In the genomic region with DNA sequence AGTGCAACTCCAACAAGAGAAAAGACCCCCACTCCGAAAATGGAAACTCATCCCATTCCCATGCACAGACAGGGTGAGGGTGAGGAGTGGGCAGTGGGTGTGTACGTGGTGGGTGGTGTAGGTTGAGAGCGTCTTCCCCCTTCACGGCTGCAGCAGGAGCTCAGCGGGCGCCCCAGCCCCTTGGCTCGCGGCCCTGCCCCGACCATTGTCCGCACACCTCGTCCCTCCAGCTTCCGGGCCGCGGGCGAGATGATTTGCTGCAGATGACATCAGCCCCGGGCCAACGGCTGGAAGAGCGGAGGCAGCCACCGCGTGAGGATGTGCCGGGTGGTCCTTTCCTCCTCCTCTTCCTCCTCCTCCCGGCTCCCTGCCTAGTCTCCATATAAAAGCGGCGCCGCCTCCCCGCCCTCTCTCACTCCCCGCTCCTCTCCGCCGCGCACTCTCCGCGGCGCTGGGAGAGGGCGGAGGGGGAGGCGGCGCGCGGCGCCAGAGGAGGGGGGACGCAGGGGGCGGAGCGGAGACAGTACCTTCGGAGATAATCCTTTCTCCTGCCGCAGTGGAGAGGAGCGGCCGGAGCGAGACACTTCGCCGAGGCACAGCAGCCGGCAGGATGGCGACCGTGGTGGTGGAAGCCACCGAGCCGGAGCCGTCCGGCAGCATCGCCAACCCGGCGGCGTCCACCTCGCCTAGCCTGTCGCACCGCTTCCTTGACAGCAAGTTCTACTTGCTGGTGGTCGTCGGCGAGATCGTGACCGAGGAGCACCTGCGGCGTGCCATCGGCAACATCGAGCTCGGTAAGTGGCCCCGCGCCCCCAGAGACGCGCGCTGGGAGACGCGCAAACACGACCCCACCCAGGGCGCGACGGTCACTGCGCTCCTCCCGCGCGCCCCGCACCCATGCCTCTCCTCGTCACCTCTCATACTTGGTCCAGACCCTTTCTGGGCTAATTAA, we compare ENCODE assay signal across 8 cellular contexts. TPM values are rescaled to one million over a fixed set of nuclear protein-coding genes. Genes with fewer than 3 reads are reported as not detected.
A peak's percentile ranks its signal among the peaks of the same experiment; 100 is the strongest.
DNase-seq lines count a peak whose midpoint lies in the region; ATAC-seq, FAIRE-seq and TF ChIP-seq lines count a peak whose summit lies in the region.

MAP1B (plus strand) TSS at position 554 of the 952 bp plus-strand sequence; CDS start at position 611, 57 bp downstream.

- WGBS in GM23248 (ENCODE audit: low coverage in 1 of 2, low lambda C conversion rate in 2 of 2, missing lambda C conversion rate in 2 of 2), 2 experiments, result 1 to 3% methylated on average over 69 to 76 of the region's 90 CpGs
- under 1% methylated on average over 50 of the region's 90 CpGs for whole genome bisulfite sequencing in K562 (ENCODE audit: insufficient coverage, low coverage, missing lambda C conversion rate)

- no peak for FAIRE-seq in K562 (lab: Jason Lieb, UNC)

- H3K27ac ChIP-seq in GM23248, result peak within 1 kb of the TSS; percentile 42
- peak within 1 kb of the TSS; percentile 86 for H3K27ac ChIP-seq in K562 (ENCODE audit: extremely low read depth, low read depth, low read length)

- H3K36me3 ChIP-seq in GM23248 (ENCODE audit: low read depth) (0 out of 2 replicates have a peak, but pooled peaks cover 5% of the 10 kb centered on the region), K562 (ENCODE audit: control insufficient read depth, insufficient read depth, low read length) (peaks cover 11% of the 10 kb centered on the region)

- no peak for TF ChIP-seq CTCF in K562 (IDR thresholded peaks at IDR 0.05 in 2 of 3, conservative IDR thresholded peaks at IDR 0.05 in 1 of 3; ENCODE audit: insufficient read depth in 2 of 3, low read depth in 1 of 3, low read length in 3 of 3)

- in situ Hi-C loops in GM23248 (cut with MboI) (loop anchor here (25.0 kb wide), 1 partner anchor 320 kb away; no protein-coding TSS in a partner anchor), K562 (cut with MboI) (no loop called here)

- H3K9ac ChIP-seq in GM23248 (peak within 1 kb of the TSS; percentile 85), K562 (ENCODE audit: insufficient read depth in 1 of 2, low read depth in 2 of 2, low read length in 2 of 2) (peak within 1 kb of the TSS; percentile 86 to 94)

- peak within 1 kb of the TSS; percentile 97 for H3K4me2 ChIP-seq in GM23248 (ENCODE audit: unreplicated experiment)
- peak within 1 kb of the TSS; percentile 89 for H3K4me2 ChIP-seq in K562 (ENCODE audit: insufficient read depth, low read length)

- ATAC-seq in K562 (peak; percentile 86), HG03469 (IDR thresholded peaks at IDR 0.05; ENCODE audit: unreplicated experiment) (no peak)

- H3F3A ChIP-seq in GM23248 (ENCODE audit: insufficient read depth), result peaks cover 23% of the 10 kb centered on the region; the same call in 1 of the 2 replicates

- TSS peak; percentile 30 for BruUV-seq in K562 (replicated peaks; lab: Mats Ljungman, UMichigan)

- H4K20me1 ChIP-seq in GM23248 (ENCODE audit: insufficient read depth) (no peaks in the 10 kb centered on the region), K562 (replicated peaks; ENCODE audit: control insufficient read depth, insufficient read depth, low read length) (peaks cover 14% of the 10 kb centered on the region; the same call in 1 of the 2 replicates)

- H3K4me3 ChIP-seq in GM23248 (peak within 1 kb of the TSS; percentile 88), K562 (peak within 1 kb of the TSS; percentile 66)

- POLR2A ChIA-PET in K562 (lab: Yijun Ruan, JAX), result interaction anchor here (0.5 to 5.1 kb wide), 10 partner anchors 9 to 431 kb away, joined by 3 to 31 read pairs (median 4); no protein-coding TSS in a partner anchor

- CTCF ChIA-PET in K562 (lab: Yijun Ruan, JAX; ENCODE audit: low intra/inter-chr PET ratio), result no interaction called here

- peak; percentile 82 for TF ChIP-seq EP300 in K562 (IDR thresholded peaks at IDR 0.05; ENCODE audit: low read length)

- H2AFZ ChIP-seq in GM23248 (peak within 1 kb of the TSS; percentile 83), K562 (ENCODE audit: low read depth, low read length) (peak within 1 kb of the TSS; percentile 94)

- H3K27me3 ChIP-seq in GM23248 (replicated peaks; ENCODE audit: insufficient read depth) (no peaks in the 10 kb centered on the region), K562 (ENCODE audit: control insufficient read depth in 2 of 2, insufficient read depth in 2 of 2, low read length in 2 of 2) (no peaks in the 10 kb centered on the region)

- H3K4me1 ChIP-seq in GM23248 (ENCODE audit: insufficient read depth) (peaks cover 30% of the 10 kb centered on the region), K562 (replicated peaks in 1 of 2; ENCODE audit: control insufficient read depth in 2 of 2, insufficient read depth in 2 of 2, low read length in 2 of 2) (peaks cover 18 to 30% of the 10 kb centered on the region in 2 experiments)

- no peaks in the 10 kb centered on the region for H3K9me2 ChIP-seq in GM23248 (ENCODE audit: insufficient read depth)

- no peak for TF ChIP-seq RAD21 in K562 (CRISPR knock-in tag; conservative IDR thresholded peaks at IDR 0.05 in 1 of 2, IDR thresholded peaks at IDR 0.05 in 1 of 2)

- peaks cover 3% of the 10 kb centered on the region for H3K9me1 ChIP-seq in K562 (ENCODE audit: control insufficient read depth, insufficient read depth, low read length)

- peaks cover 44% of the 10 kb centered on the region for H3K79me2 ChIP-seq in GM23248 (ENCODE audit: insufficient read depth)
- H3K79me2 ChIP-seq in K562 (ENCODE audit: control insufficient read depth, insufficient read depth, low read length), result peaks cover 48% of the 10 kb centered on the region

- peak; percentile 81 for TF ChIP-seq POLR2A in K562 (conservative IDR thresholded peaks at IDR 0.05)

- intact Hi-C loops in K562 (cut with micrococcal nuclease), result no loop called here
- intact Hi-C loops in posterior vena cava (cut with DNase I), result loop anchor here in 1 of 2 donors (10.0 kb wide), 1 partner anchor 322 kb away; no protein-coding TSS in a partner anchor

- no peaks in the 10 kb centered on the region for H3K9me3 ChIP-seq in GM23248 (ENCODE audit: low read depth)
- no peaks in the 10 kb centered on the region for H3K9me3 ChIP-seq in K562 (replicated peaks; ENCODE audit: control insufficient read depth, insufficient read depth, low read depth, low read length)

- DNase-seq in Ammon's horn (ENCODE audit: low spot score) (peak; percentile 79), GM23248 (peak; percentile 73), NCI-H460 (ENCODE audit: extremely low read depth, low read depth) (peak; percentile 51), K562 (ENCODE audit: extremely low read depth in 1 of 4, low spot score in 3 of 4) (peak; percentile 74 to 84 (median 78)), hippocampal formation (lab: John Stamatoyannopoulos, UW) (peak; percentile 60 to 74), posterior vena cava (ENCODE audit: low spot score) (peak; percentile 87), GOT3 (lab: John Stamatoyannopoulos, UW) (no peak)

TF ChIP-seq in K562, 482 proteins besides CTCF, POLR2A, EP300 and RAD21 (continues in another document):
- TF ChIP-seq NRF1 (conservative IDR thresholded peaks at IDR 0.05 in 1 of 2, IDR thresholded peaks at IDR 0.05 in 1 of 2) (peak; percentile 86 to 88), NR2C1 (IDR thresholded peaks at IDR 0.05) (no peak), NR2C1 (tag; IDR thresholded peaks at IDR 0.05) (0 out of 2 replicates have a peak, but pooled peaks have one; percentile 24), MTA1 (IDR thresholded peaks at IDR 0.05; ENCODE audit: borderline replicate concordance) (no peak), U2AF1 (optimal IDR thresholded peaks at IDR 0.05; ENCODE audit: low read depth, low read length) (no peak)
- TF ChIP-seq, protein P1, sequence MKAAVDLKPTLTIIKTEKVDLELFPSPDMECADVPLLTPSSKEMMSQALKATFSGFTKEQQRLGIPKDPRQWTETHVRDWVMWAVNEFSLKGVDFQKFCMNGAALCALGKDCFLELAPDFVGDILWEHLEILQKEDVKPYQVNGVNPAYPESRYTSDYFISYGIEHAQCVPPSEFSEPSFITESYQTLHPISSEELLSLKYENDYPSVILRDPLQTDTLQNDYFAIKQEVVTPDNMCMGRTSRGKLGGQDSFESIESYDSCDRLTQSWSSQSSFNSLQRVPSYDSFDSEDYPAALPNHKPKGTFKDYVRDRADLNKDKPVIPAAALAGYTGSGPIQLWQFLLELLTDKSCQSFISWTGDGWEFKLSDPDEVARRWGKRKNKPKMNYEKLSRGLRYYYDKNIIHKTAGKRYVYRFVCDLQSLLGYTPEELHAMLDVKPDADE (conservative IDR thresholded peaks at IDR 0.05; ENCODE audit: control insufficient read depth, low read depth, low read length), result 0 out of 2 replicates have a peak, but pooled peaks have one; percentile 41

RNA-seq across cellular contexts. Expression of gene MAP1B, which starts in this region (rescaled TPM):
- 71.7 and 149 TPM in 2 replicates for total RNA-seq in GM23248 (2014; rRNA removed; shearing (Covaris generic))
- polyA plus RNA-seq in GM23248 (2016; fragmentation: Nextera tagmentation; extraction: Ambion mirVana), result 261 and 267 TPM in 2 replicates
- 63.7 and 69.9 TPM in 2 replicates for total RNA-seq in NCI-H460 (2014; rRNA removed; shearing (Covaris generic))
- 16.9 and 20.5 TPM in 2 replicates for polyA plus RNA-seq in NCI-H460 (2014; cell fraction: nucleus; rRNA removed)
- 40.0 and 59.2 TPM in 2 replicates for total RNA-seq in K562 (2011; cell fraction: chromatin; rRNA removed; ENCODE audit: low replicate concordance)
- 29.5 and 48.0 TPM in 2 replicates for total RNA-seq in K562 (2011; cell fraction: nucleolus; rRNA removed)
- total RNA-seq in K562 (2011; cell fraction: nucleoplasm; rRNA removed), result 40.7 and 44.0 TPM in 2 replicates
- total RNA-seq in K562 (2014; rRNA removed), result 17.3 and 23.7 TPM in 2 replicates
- total RNA-seq in K562 (2014; rRNA removed; fragmentation: Illumina TruSeq; extraction: Trizol), result 26.4 and 28.7 TPM in 2 replicates
- 15.4 and 17.5 TPM in 2 replicates for total RNA-seq in K562 (2015; rRNA removed; fragmentation: Illumina TruSeq; extraction: Trizol)
- 61.4 and 66.1 TPM in 2 replicates for total RNA-seq in K562 (2021)
- polyA plus RNA-seq in K562 (2011; rRNA removed), result 5.2 and 8.0 TPM in 2 replicates
- 9.8 and 14.0 TPM in 2 replicates for polyA plus RNA-seq in K562 (2011; cell fraction: cytosol; rRNA removed)
- 7.7 and 8.0 TPM in 2 replicates for polyA plus RNA-seq in K562 (2011; cell fraction: nucleus; rRNA removed)
- polyA plus RNA-seq in K562 (2012), result 10.2 and 16.8 TPM in 2 replicates
- polyA plus RNA-seq in K562 (2014; fragmentation: Illumina TruSeq; extraction: Trizol), result 22.5 and 24.4 TPM in 2 replicates
- polyA plus RNA-seq in K562 (2014; fragmentation: Nextera tagmentation; extraction: Ambion mirVana), result 10 to 100 TPM in 1 of 2 experiments, 1 to 10 TPM in 1; 9.9 to 30.1 TPM
- 12.5 and 12.9 TPM in 2 replicates for polyA plus RNA-seq in K562 (2014; rRNA removed)
- polyA minus RNA-seq in K562 (2011; rRNA and poly(A)+ RNA removed), result 18.9 and 28.9 TPM in 2 replicates
- polyA minus RNA-seq in K562 (2011; cell fraction: cytosol; rRNA and poly(A)+ RNA removed), result 13.7 and 23.6 TPM in 2 replicates
- 18.7 and 26.7 TPM in 2 replicates for polyA minus RNA-seq in K562 (2011; cell fraction: nucleus; rRNA and poly(A)+ RNA removed)
- 100 to 1,000 TPM; 437 to 479 TPM for total RNA-seq in posterior vena cava
